14 cellular contexts compared by ENCODE assay signal in the genomic region with DNA sequence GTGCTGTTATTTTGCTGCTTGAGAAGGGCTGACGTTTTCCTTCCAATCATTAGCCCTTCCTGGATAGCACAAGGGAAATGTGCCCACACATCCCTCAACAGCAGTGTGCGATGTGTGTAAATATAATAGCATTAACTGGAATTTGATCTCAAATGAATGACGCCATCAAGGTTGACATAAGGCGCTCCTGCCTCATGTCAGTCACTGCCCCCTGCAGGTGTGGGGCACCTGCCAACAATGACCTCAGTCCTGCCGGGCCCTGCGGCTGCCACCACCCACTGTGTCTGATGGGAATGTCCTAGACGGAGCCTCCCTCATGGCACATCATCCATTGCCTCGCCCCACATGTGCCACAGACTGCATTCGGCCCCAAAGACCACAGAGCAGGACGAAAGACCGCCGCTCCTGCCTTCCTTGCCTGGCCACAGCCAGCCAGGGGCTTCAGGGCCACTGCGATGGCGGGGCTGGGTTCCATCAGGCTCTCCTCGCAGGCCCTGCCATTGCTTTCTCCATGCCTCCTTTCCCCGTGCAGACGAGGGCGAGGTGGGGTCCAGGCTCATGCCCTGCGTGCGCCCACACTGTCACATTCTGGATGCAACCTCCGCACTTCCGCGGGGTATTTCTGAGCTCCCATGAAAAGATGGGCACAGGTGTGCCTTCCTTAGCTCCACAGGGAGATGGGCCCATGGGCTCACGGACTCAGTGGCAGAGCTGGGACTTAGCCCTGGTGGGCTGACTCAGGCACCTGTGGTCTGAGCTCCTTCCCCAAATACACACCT.
DNase-seq lines count a peak whose midpoint lies in the region; ATAC-seq and TF ChIP-seq lines count a peak whose summit lies in the region.
"Had no signal": no experiment of that assay in that cellular context is flagged by ENCODE, and none has a peak within 500 bp of the region (broad histone marks: within the 10 kb centered on the region; RNA-seq: fewer than 3 reads in every experiment).

No MANE protein-coding gene starts in this region.

- BruUV-seq in PC-3 (replicated peaks; lab: Mats Ljungman, UMichigan), result no TSS peak

- peak overlapping the region; percentile 53 for H3K27ac Mint-ChIP-seq in neural progenitor cell
- H3K27ac Mint-ChIP-seq in stimulated activated memory B cell treated with anti-CD40 and anti-IgM and Interleukin-4, amounts not matched to agents 10 μg/mL and 1 μg/mL and 100 μg/mL, for 72 hours, result no peak overlapping the region
- H3K27ac Mint-ChIP-seq: activated naive CD4-positive, alpha-beta T cell treated with anti-CD3 and anti-CD28 coated beads, Interleukin-2, amount 10 ng/mL, durations not matched to agents 7 days and 5 days; CD14-positive monocyte had no signal

- H3K9me2 ChIP-seq in PC-3 (replicated peaks; ENCODE audit: low read length), result no peaks in the 10 kb centered on the region

- no peak for TF ChIP-seq CTCF in HEK293 (tag by site-specific recombination; IDR thresholded peaks at IDR 0.05)
- TF ChIP-seq CTCF in PC-3 (conservative IDR thresholded peaks at IDR 0.05; ENCODE audit: low read depth, low read length), result no peak
- no peak for TF ChIP-seq CTCF in neural progenitor cell (IDR thresholded peaks at IDR 0.05)

- no peak overlapping the region for H3K9ac ChIP-seq in PC-3 (ENCODE audit: low read length)
- no peak overlapping the region for H3K9ac ChIP-seq in neural progenitor cell

- POLR2A ChIA-PET in HEK293 (lab: Yijun Ruan, JAX) (no interaction called here), PC-3 (lab: Charles Lee; ENCODE audit: unreplicated experiment) (no interaction called here)

- H3K36me3 ChIP-seq in HEK293 (ENCODE audit: control insufficient read depth in 2 of 2, insufficient read depth in 1 of 2, low read length in 2 of 2), result no peaks in the 10 kb centered on the region
- no peaks in the 10 kb centered on the region for H3K36me3 ChIP-seq in PC-3 (ENCODE audit: low read depth, low read length)
- no peaks in the 10 kb centered on the region for H3K36me3 ChIP-seq in neural progenitor cell
- H3K36me3 ChIP-seq: gastroesophageal sphincter had no signal

- H3K9me3 Mint-ChIP-seq in neural progenitor cell, result no peaks in the 10 kb centered on the region
- no peaks in the 10 kb centered on the region for H3K9me3 Mint-ChIP-seq in stimulated activated memory B cell treated with anti-CD40 and anti-IgM and Interleukin-4, amounts not matched to agents 10 μg/mL and 1 μg/mL and 100 μg/mL, for 72 hours

- no peaks in the 10 kb centered on the region for H3K79me2 ChIP-seq in PC-3 (ENCODE audit: low read length)
- no peaks in the 10 kb centered on the region for H3K79me2 ChIP-seq in neural progenitor cell (ENCODE audit: low read depth)

- ATAC-seq in PC-3 (no peak), HG03280 (IDR thresholded peaks at IDR 0.05; ENCODE audit: unreplicated experiment) (no peak)
- ATAC-seq in stimulated activated memory B cell treated with anti-CD40 and anti-IgM and Interleukin-4, amounts not matched to agents 10 μg/mL and 1 μg/mL and 100 μg/mL, for 72 hours, result no peak
- ATAC-seq: gastroesophageal sphincter had no signal

- H3K4me2 ChIP-seq in PC-3 (ENCODE audit: low read length) (no peak overlapping the region), neural progenitor cell (no peak overlapping the region)

- H3K4me3 Mint-ChIP-seq in neural progenitor cell, result no peak overlapping the region
- H3K4me3 Mint-ChIP-seq in stimulated activated memory B cell treated with anti-CD40 and anti-IgM and Interleukin-4, amounts not matched to agents 10 μg/mL and 1 μg/mL and 100 μg/mL, for 72 hours, result no peak overlapping the region
- H3K4me3 Mint-ChIP-seq: activated naive CD4-positive, alpha-beta T cell treated with anti-CD3 and anti-CD28 coated beads, Interleukin-2, amount 10 ng/mL, durations not matched to agents 7 days and 5 days; CD14-positive monocyte had no signal

- H3K9me3 ChIP-seq in HEK293 (ENCODE audit: control insufficient read depth, insufficient read depth, low read depth, low read length) (no peaks in the 10 kb centered on the region), PC-3 (ENCODE audit: low read length) (no peaks in the 10 kb centered on the region), neural progenitor cell (ENCODE audit: low read depth) (no peaks in the 10 kb centered on the region)
- H3K9me3 ChIP-seq: gastroesophageal sphincter had no signal

- H3F3A ChIP-seq in PC-3 (ENCODE audit: low read length, unreplicated experiment), result no peaks in the 10 kb centered on the region
- peaks cover 14% of the 10 kb centered on the region for H3F3A ChIP-seq in neural progenitor cell (ENCODE audit: low read depth)

- H2AFZ ChIP-seq in PC-3 (ENCODE audit: low read length) (no peak overlapping the region), neural progenitor cell (replicated peaks) (no peak overlapping the region)

- H3K27ac ChIP-seq in HEK293 (ENCODE audit: extremely low read depth, low read depth, low read length) (0 out of 2 replicates have a peak overlapping the region, but pooled peaks have one; percentile 1), PC-3 (ENCODE audit: low read length) (no peak overlapping the region), neural progenitor cell (no peak overlapping the region)
- H3K27ac ChIP-seq: gastroesophageal sphincter, SK-N-MC had no signal

- H4K20me1 ChIP-seq in PC-3 (ENCODE audit: low read length) (no peaks in the 10 kb centered on the region), neural progenitor cell (ENCODE audit: low read depth) (no peaks in the 10 kb centered on the region)

- intact Hi-C loops in PC-3 (cut with micrococcal nuclease), result no loop called here

- CTCF ChIA-PET in HEK293 (lab: Yijun Ruan, JAX) (interaction anchor here (0.6 to 1.1 kb wide), 2 partner anchors 14 to 158 kb away, joined by 3 to 7 read pairs; no protein-coding TSS in a partner anchor), PC-3 (lab: Charles Lee) (no interaction called here)

- H3K36me3 Mint-ChIP-seq in neural progenitor cell, result no peaks in the 10 kb centered on the region
- no peaks in the 10 kb centered on the region for H3K36me3 Mint-ChIP-seq in stimulated activated memory B cell treated with anti-CD40 and anti-IgM and Interleukin-4, amounts not matched to agents 10 μg/mL and 1 μg/mL and 100 μg/mL, for 72 hours
- H3K36me3 Mint-ChIP-seq: activated naive CD4-positive, alpha-beta T cell treated with anti-CD3 and anti-CD28 coated beads, Interleukin-2, amount 10 ng/mL, durations not matched to agents 7 days and 5 days; CD14-positive monocyte had no signal

- H3K4me3 ChIP-seq in HEK293 (ENCODE audit: low read depth, low read length), result no peak overlapping the region
- H3K4me3 ChIP-seq in PC-3 (ENCODE audit: low read length), result no peak overlapping the region
- no peak overlapping the region for H3K4me3 ChIP-seq in neural progenitor cell
- H3K4me3 ChIP-seq: gastroesophageal sphincter, SK-N-MC had no signal

- H3K4me1 ChIP-seq in HEK293 (ENCODE audit: control insufficient read depth, insufficient read depth, low read length) (no peaks in the 10 kb centered on the region), PC-3 (ENCODE audit: insufficient read depth, low read length) (no peaks in the 10 kb centered on the region), neural progenitor cell (peaks cover 23% of the 10 kb centered on the region)
- H3K4me1 ChIP-seq: gastroesophageal sphincter had no signal

- peaks cover 72% of the 10 kb centered on the region for H3K4me1 Mint-ChIP-seq in neural progenitor cell
- no peaks in the 10 kb centered on the region for H3K4me1 Mint-ChIP-seq in stimulated activated memory B cell treated with anti-CD40 and anti-IgM and Interleukin-4, amounts not matched to agents 10 μg/mL and 1 μg/mL and 100 μg/mL, for 72 hours
- H3K4me1 Mint-ChIP-seq: activated naive CD4-positive, alpha-beta T cell treated with anti-CD3 and anti-CD28 coated beads, Interleukin-2, amount 10 ng/mL, durations not matched to agents 7 days and 5 days; CD14-positive monocyte had no signal

- H3K27me3 ChIP-seq in PC-3 (ENCODE audit: low read length), result peaks cover 18% of the 10 kb centered on the region; the same call in 1 of the 2 replicates
- no peaks in the 10 kb centered on the region for H3K27me3 ChIP-seq in neural progenitor cell

- H3K27me3 Mint-ChIP-seq in neural progenitor cell (ENCODE audit: insufficient read depth, low read depth), result peaks cover 24% of the 10 kb centered on the region
- H3K27me3 Mint-ChIP-seq in stimulated activated memory B cell treated with anti-CD40 and anti-IgM and Interleukin-4, amounts not matched to agents 10 μg/mL and 1 μg/mL and 100 μg/mL, for 72 hours, result peaks cover 10% of the 10 kb centered on the region

- peak; percentile 97 for DNase-seq in NCI-H146 treated with DMSO at 0.1 percent for 48 hours (lab: John Stamatoyannopoulos, UW; ENCODE audit: unreplicated experiment)
- peak; percentile 4 for DNase-seq in PC-3
- no peak for DNase-seq in neural progenitor cell (ENCODE audit: low spot score)
- no peak for DNase-seq in T1000 (lab: John Stamatoyannopoulos, UW)
- DNase-seq: activated CD4-positive, CD25-positive, alpha-beta regulatory T cell; activated naive CD4-positive, alpha-beta T cell treated with anti-CD3 and anti-CD28 coated beads, Interleukin-2, amount 10 ng/mL, durations not matched to agents 7 days and 5 days; GOT3; NK-92 treated with Interleukin-12 subunit alpha and Interleukin-12 subunit beta, amount 100 ng/mL, for 24 hours had no signal

TF ChIP-seq in HEK293, 187 proteins besides CTCF, POLR2A, EP300 and RAD21 (continues in another document):
- TF ChIP-seq ZNF670 (tag by site-specific recombination; IDR thresholded peaks at IDR 0.05; ENCODE audit: low read depth) (no peak), ZNF600 (tag by site-specific recombination; IDR thresholded peaks at IDR 0.05) (peak; percentile 80), ZNF629 (tag by site-specific recombination; IDR thresholded peaks at IDR 0.05) (peak; percentile 99), ZNF707 (tag by site-specific recombination; IDR thresholded peaks at IDR 0.05) (no peak), ZNF571 (tag by site-specific recombination; IDR thresholded peaks at IDR 0.05) (no peak), ZNF394 (tag by site-specific recombination; IDR thresholded peaks at IDR 0.05; ENCODE audit: borderline replicate concordance) (peak; percentile 79), ZNF184 (tag by site-specific recombination; IDR thresholded peaks at IDR 0.05) (peak; percentile 82; the same call in 1 of the 2 replicates)
- TF ChIP-seq, protein P1, sequence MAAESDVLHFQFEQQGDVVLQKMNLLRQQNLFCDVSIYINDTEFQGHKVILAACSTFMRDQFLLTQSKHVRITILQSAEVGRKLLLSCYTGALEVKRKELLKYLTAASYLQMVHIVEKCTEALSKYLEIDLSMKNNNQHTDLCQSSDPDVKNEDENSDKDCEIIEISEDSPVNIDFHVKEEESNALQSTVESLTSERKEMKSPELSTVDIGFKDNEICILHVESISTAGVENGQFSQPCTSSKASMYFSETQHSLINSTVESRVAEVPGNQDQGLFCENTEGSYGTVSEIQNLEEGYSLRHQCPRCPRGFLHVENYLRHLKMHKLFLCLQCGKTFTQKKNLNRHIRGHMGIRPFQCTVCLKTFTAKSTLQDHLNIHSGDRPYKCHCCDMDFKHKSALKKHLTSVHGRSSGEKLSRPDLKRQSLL (tag by site-specific recombination; IDR thresholded peaks at IDR 0.05), result no peak

Comparison
In these comparisons a context has a peak if more than half of its experiments do, and no peak if none do; other contexts are left out.
1. DNase-seq: peak in NCI-H146 treated with DMSO at 0.1 percent for 48 hours (single experiment) and PC-3 (single experiment); none in neural progenitor cell (single experiment) and T1000 (single experiment).